In genomic region chr3:51711352-51712019, GRCh38 we compare ENCODE assay signal across 24 cellular contexts. TPM values are rescaled to one million over a fixed set of nuclear protein-coding genes. Genes with fewer than 3 reads are reported as not detected.
DNase-seq lines count a peak whose midpoint lies in the region; ATAC-seq and TF ChIP-seq lines count a peak whose summit lies in the region.
"Had no signal": no experiment of that assay in that cellular context is flagged by ENCODE, and none has a peak within 500 bp of the region (broad histone marks: within the 10 kb centered on the region; RNA-seq: fewer than 3 reads in every experiment).

No MANE protein-coding gene starts in this region.

- H3K4me3 ChIP-seq in aorta (ENCODE audit: low read length in 2 of 2), result no peak overlapping the region
- no peak overlapping the region for H3K4me3 ChIP-seq in PC-9
- H3K4me3 ChIP-seq: GM12878, MG63 had no signal

- no peaks in the 10 kb centered on the region for H4K20me1 ChIP-seq in PC-9 (ENCODE audit: insufficient read depth)

- no peaks in the 10 kb centered on the region for H3K36me3 ChIP-seq in aorta (ENCODE audit: control insufficient read depth in 1 of 2, insufficient read depth in 2 of 2, low read length in 1 of 2)
- H3K36me3 ChIP-seq in PC-9 (ENCODE audit: low read depth), result no peaks in the 10 kb centered on the region
- H3K36me3 ChIP-seq: MG63 had no signal

- peaks cover 2% of the 10 kb centered on the region for H3K9me3 Mint-ChIP-seq in activated naive CD8-positive, alpha-beta T cell treated with anti-CD3 and anti-CD28 coated beads for 36 hours
- no peaks in the 10 kb centered on the region for H3K9me3 Mint-ChIP-seq in activated naive CD8-positive, alpha-beta T cell treated with anti-CD3 and anti-CD28 coated beads, Interleukin-2, amount 50 U/mL, for 24 hours
- H3K9me3 Mint-ChIP-seq: activated T-helper 17 cell treated with anti-CD3 and anti-CD28 coated beads, Interleukin-2, amount 50 U/mL, for 72 hours; T-helper 1 cell treated with Interleukin-12 subunit alpha and Interleukin-12 subunit beta and Interleukin-4 antibody, amounts not matched to agents 30 μg/mL and 1 μg/mL, for 36 hours had no signal

- no peak for ATAC-seq in activated naive CD8-positive, alpha-beta T cell treated with anti-CD3 and anti-CD28 coated beads, Interleukin-2, amount 50 U/mL, for 24 hours
- ATAC-seq in T-helper 17 cell (no peak), aorta (ENCODE audit: low FRiP score) (no peak), omental fat pad (ENCODE audit: low FRiP score) (no peak)
- ATAC-seq: activated CD8-positive, alpha-beta T cell treated with anti-CD3 and anti-CD28 coated beads, Interleukin-2, amount 10 ng/mL, durations not matched to agents 7 days and 5 days; activated T-helper 17 cell treated with anti-CD3 and anti-CD28 coated beads, Interleukin-2, amount 50 U/mL, for 72 hours; right cardiac atrium had no signal

- H3K4me2 ChIP-seq in PC-9, result no peak overlapping the region

- WGBS in aorta, 2 donors, result 82 to 84% methylated on average over 8 of the region's 8 CpGs

- no peaks in the 10 kb centered on the region for H3K27me3 ChIP-seq in aorta (ENCODE audit: control insufficient read depth in 1 of 2, insufficient read depth in 2 of 2, low read length in 1 of 2)
- H3K27me3 ChIP-seq in PC-9 (ENCODE audit: insufficient read depth, low read depth), result no peaks in the 10 kb centered on the region
- H3K27me3 ChIP-seq: MG63 had no signal

- TF ChIP-seq CTCF in PC-9 (conservative IDR thresholded peaks at IDR 0.05) (no peak), omental fat pad (IDR thresholded peaks at IDR 0.05) (no peak)

- peaks cover 5% of the 10 kb centered on the region for H3K27me3 Mint-ChIP-seq in activated naive CD8-positive, alpha-beta T cell treated with anti-CD3 and anti-CD28 coated beads for 36 hours
- H3K27me3 Mint-ChIP-seq in activated naive CD8-positive, alpha-beta T cell treated with anti-CD3 and anti-CD28 coated beads, Interleukin-2, amount 50 U/mL, for 24 hours, result peaks cover 2% of the 10 kb centered on the region
- H3K27me3 Mint-ChIP-seq in T-helper 17 cell, result peaks cover 6% of the 10 kb centered on the region
- H3K27me3 Mint-ChIP-seq: activated T-helper 17 cell treated with anti-CD3 and anti-CD28 coated beads, Interleukin-2, amount 50 U/mL, for 72 hours; CD4-positive, alpha-beta memory T cell had no signal

- intact Hi-C loops in aorta (cut with DNase I), result no loop called here
- intact Hi-C loops in PC-9 (cut with micrococcal nuclease; ENCODE audit: unreplicated experiment), result no loop called here

- H3K36me3 Mint-ChIP-seq in activated naive CD8-positive, alpha-beta T cell treated with anti-CD3 and anti-CD28 coated beads for 36 hours, result peaks cover 4% of the 10 kb centered on the region
- peaks cover 2% of the 10 kb centered on the region for H3K36me3 Mint-ChIP-seq in activated naive CD8-positive, alpha-beta T cell treated with anti-CD3 and anti-CD28 coated beads, Interleukin-2, amount 50 U/mL, for 24 hours (ENCODE audit: low read depth)
- peaks cover 2% of the 10 kb centered on the region for H3K36me3 Mint-ChIP-seq in T-helper 17 cell (ENCODE audit: low read depth)

- H3K27ac Mint-ChIP-seq in activated naive CD8-positive, alpha-beta T cell treated with anti-CD3 and anti-CD28 coated beads for 36 hours, result peak overlapping the region; percentile 26
- no peak overlapping the region for H3K27ac Mint-ChIP-seq in activated naive CD8-positive, alpha-beta T cell treated with anti-CD3 and anti-CD28 coated beads, Interleukin-2, amount 50 U/mL, for 24 hours
- peak overlapping the region; percentile 78 for H3K27ac Mint-ChIP-seq in T-helper 17 cell
- H3K27ac Mint-ChIP-seq: activated CD8-positive, alpha-beta T cell treated with anti-CD3 and anti-CD28 coated beads, Interleukin-2, amount 10 ng/mL, durations not matched to agents 7 days and 5 days; activated T-helper 17 cell treated with anti-CD3 and anti-CD28 coated beads, Interleukin-2, amount 50 U/mL, for 72 hours; T-helper 1 cell treated with Interleukin-12 subunit alpha and Interleukin-12 subunit beta and Interleukin-4 antibody, amounts not matched to agents 30 μg/mL and 1 μg/mL, for 36 hours had no signal

- POLR2A ChIA-PET in PC-9 (lab: Charles Lee; ENCODE audit: unreplicated experiment), result no interaction called here

- no peak overlapping the region for H3K4me3 Mint-ChIP-seq in activated naive CD8-positive, alpha-beta T cell treated with anti-CD3 and anti-CD28 coated beads for 36 hours
- H3K4me3 Mint-ChIP-seq in activated naive CD8-positive, alpha-beta T cell treated with anti-CD3 and anti-CD28 coated beads, Interleukin-2, amount 50 U/mL, for 24 hours, result no peak overlapping the region
- peak overlapping the region; percentile 36 for H3K4me3 Mint-ChIP-seq in T-helper 17 cell
- H3K4me3 Mint-ChIP-seq: activated CD8-positive, alpha-beta T cell treated with anti-CD3 and anti-CD28 coated beads, Interleukin-2, amount 10 ng/mL, durations not matched to agents 7 days and 5 days; activated T-helper 17 cell treated with anti-CD3 and anti-CD28 coated beads, Interleukin-2, amount 50 U/mL, for 72 hours; CD4-positive, alpha-beta memory T cell; T-helper 1 cell treated with Interleukin-12 subunit alpha and Interleukin-12 subunit beta and Interleukin-4 antibody, amounts not matched to agents 30 μg/mL and 1 μg/mL, for 36 hours had no signal

- no peaks in the 10 kb centered on the region for H3K9me3 ChIP-seq in T-helper 17 cell (ENCODE audit: control insufficient read depth, low read length, poor library complexity, severe bottlenecking)
- no peaks in the 10 kb centered on the region for H3K9me3 ChIP-seq in aorta (ENCODE audit: control insufficient read depth, low read length)
- H3K9me3 ChIP-seq in PC-9 (ENCODE audit: insufficient read depth, low read depth), result no peaks in the 10 kb centered on the region
- H3K9me3 ChIP-seq: MG63 had no signal

- H3K4me1 Mint-ChIP-seq in activated naive CD8-positive, alpha-beta T cell treated with anti-CD3 and anti-CD28 coated beads for 36 hours, result peaks cover 15% of the 10 kb centered on the region
- H3K4me1 Mint-ChIP-seq in activated naive CD8-positive, alpha-beta T cell treated with anti-CD3 and anti-CD28 coated beads, Interleukin-2, amount 50 U/mL, for 24 hours, result peaks cover 10% of the 10 kb centered on the region
- peaks cover 24% of the 10 kb centered on the region for H3K4me1 Mint-ChIP-seq in T-helper 17 cell

- H3K4me1 ChIP-seq in aorta (ENCODE audit: control insufficient read depth in 1 of 2, insufficient read depth in 2 of 2, low read length in 2 of 2) (no peaks in the 10 kb centered on the region), PC-9 (replicated peaks; ENCODE audit: insufficient read depth) (no peaks in the 10 kb centered on the region)

- no peaks in the 10 kb centered on the region for H3K9me2 ChIP-seq in PC-9 (ENCODE audit: insufficient read depth)

- no TSS peak for BruUV-seq in PC-9 (replicated peaks; lab: Mats Ljungman, UMichigan)

- no peaks in the 10 kb centered on the region for H3F3A ChIP-seq in PC-9 (ENCODE audit: insufficient read depth, low read depth)

- DNase-seq in activated naive CD8-positive, alpha-beta T cell treated with anti-CD3 and anti-CD28 coated beads for 36 hours, result no peak
- no peak for DNase-seq in activated naive CD8-positive, alpha-beta T cell treated with anti-CD3 and anti-CD28 coated beads, Interleukin-2, amount 50 U/mL, for 24 hours
- DNase-seq in T-helper 17 cell (no peak), hepatic stellate cell (ENCODE audit: low spot score) (peak; percentile 2), aorta (peak; percentile 35 to 60), PC-9 (no peak), omental fat pad (ENCODE audit: low spot score) (no peak)
- DNase-seq: activated CD8-positive, alpha-beta T cell treated with anti-CD3 and anti-CD28 coated beads, Interleukin-2, amount 10 ng/mL, durations not matched to agents 7 days and 5 days; amniotic stem cell; CD4-positive, alpha-beta memory T cell; hippocampal formation; MG63; NCI-H1694 treated with DMSO at 0.1 percent for 48 hours; NCI-H2227 treated with DMSO at 0.1 percent for 48 hours; occipital lobe; right cardiac atrium; SHP77 treated with DMSO at 0.1 percent for 48 hours; stimulated activated CD4-positive, alpha-beta T cell treated with anti-CD3 and anti-CD28 coated beads, Interleukin-15, amount 100 ng/mL, for 24 hours had no signal

- CTCF ChIA-PET in PC-9 (lab: Charles Lee), result no interaction called here

- no peak overlapping the region for H2AFZ ChIP-seq in PC-9

- no peak overlapping the region for H3K27ac ChIP-seq in aorta (ENCODE audit: low read depth in 1 of 2, low read length in 2 of 2)
- no peak overlapping the region for H3K27ac ChIP-seq in PC-9
- H3K27ac ChIP-seq: epithelial cell of prostate, VCaP had no signal

- no peaks in the 10 kb centered on the region for H3K79me2 ChIP-seq in PC-9 (ENCODE audit: low read depth)

RNA-seq across cellular contexts. Expression of gene GRM2, which starts 4.6 kb away (rescaled TPM):
- total RNA-seq in activated naive CD8-positive, alpha-beta T cell treated with anti-CD3 and anti-CD28 coated beads for 36 hours, result under 1 TPM; 0.37 to 0.46 TPM
- total RNA-seq in T-helper 17 cell (1 to 10 TPM; 2.2 to 2.9 TPM), aorta (under 1 TPM; 0.52 to 0.87 TPM), PC-9 (2021) (0.13 and 0.25 TPM in 2 replicates), omental fat pad (under 1 TPM in 3 of 4 donors, not detected in 1; 0.06 to 0.48 (median 0.19) TPM)
- polyA plus RNA-seq in aorta, result under 1 TPM in 1 of 2 donors, not detected in 1; 0.18 TPM
- total RNA-seq: fibroblast of villous mesenchyme had no signal

RNA-seq across cellular contexts. Expression of gene TEX264, which starts 40.4 kb away (rescaled TPM):
- total RNA-seq in activated naive CD8-positive, alpha-beta T cell treated with anti-CD3 and anti-CD28 coated beads for 36 hours, result 10 to 100 TPM; 37.1 to 39.5 TPM
- total RNA-seq in T-helper 17 cell (10 to 100 TPM; 35.5 to 36.5 TPM), aorta (10 to 100 TPM; 18.2 to 26.0 TPM), PC-9 (2021) (44.3 and 53.0 TPM in 2 replicates), omental fat pad (10 to 100 TPM; 40.2 to 82.1 (median 62.9) TPM)
- 10 to 100 TPM; 25.0 to 40.7 TPM for polyA plus RNA-seq in aorta

Comparison
In these comparisons a context has a peak if more than half of its experiments do, and no peak if none do; other contexts are left out.
1. DNase-seq: peak in hepatic stellate cell (single experiment) and aorta (2 of 2); none in activated naive CD8-positive, alpha-beta T cell treated with anti-CD3 and anti-CD28 coated beads for 36 hours (single experiment), activated naive CD8-positive, alpha-beta T cell treated with anti-CD3 and anti-CD28 coated beads, Interleukin-2, amount 50 U/mL, for 24 hours (single experiment), T-helper 17 cell (0 of 3), PC-9 (0 of 2) and omental fat pad (single experiment).